8 cellular contexts compared by ENCODE assay signal in the genomic region with DNA sequence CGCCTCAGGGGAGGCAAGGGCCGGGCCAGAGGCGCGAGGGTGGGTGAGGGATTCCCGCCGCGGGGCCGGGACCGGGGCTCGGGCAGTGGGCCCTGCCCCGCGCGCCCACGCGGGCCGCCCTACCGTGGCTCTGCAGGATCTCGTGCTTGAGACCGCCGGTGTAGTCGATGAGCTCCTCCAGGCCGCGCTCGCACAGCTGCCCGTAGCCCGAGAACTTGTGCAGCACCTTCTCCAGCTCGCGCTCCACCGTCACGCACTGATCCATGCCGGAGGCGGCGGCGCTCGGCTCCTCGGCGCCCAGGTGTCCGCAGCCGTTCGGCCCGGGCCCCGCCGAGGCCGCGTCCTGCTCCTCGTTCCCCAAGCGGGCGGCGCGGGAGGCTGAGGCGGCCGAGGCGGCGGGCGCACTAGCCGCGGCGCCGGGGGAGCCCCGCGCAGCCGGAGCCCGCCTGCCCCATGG. TPM values are rescaled to one million over a fixed set of nuclear protein-coding genes. Genes with fewer than 3 reads are reported as not detected.
DNase-seq lines count a peak whose midpoint lies in the region; ATAC-seq and TF ChIP-seq lines count a peak whose summit lies in the region.
"Not testable (repeated sequence)": the region's sequence is repeated elsewhere in the genome, so short reads cannot be mapped to it uniquely, and the experiment has no call there.

No MANE protein-coding gene starts in this region.

- H3K9me3 ChIP-seq in muscle layer of colon (ENCODE audit: low read length) = not testable (repeated sequence)

- H3K27me3 ChIP-seq in muscle layer of colon (ENCODE audit: control insufficient read depth in 1 of 2, insufficient read depth in 2 of 2, low read length in 2 of 2) = not testable (repeated sequence)

- not testable (repeated sequence) for H3K9ac ChIP-seq in muscle layer of colon (ENCODE audit: low read length)

- not testable (repeated sequence) for DNase-seq in CD14-positive monocyte (ENCODE audit: low spot score)
- DNase-seq in fibroblast of villous mesenchyme (ENCODE audit: low read depth) = peak; percentile 54
- peak; percentile 28 for DNase-seq in stimulated activated CD8-positive, alpha-beta memory T cell treated with anti-CD3 and anti-CD28 coated beads, Interleukin-12 subunit alpha, Interleukin-12 subunit beta, amount 100 ng/mL, for 24 hours (ENCODE audit: extremely low read depth)

- H3K4me3 ChIP-seq in fibroblast of villous mesenchyme (ENCODE audit: low read depth, low read length) = peak overlapping the region; percentile 61
- H3K4me3 ChIP-seq in muscle layer of colon (ENCODE audit: low read depth in 1 of 2, low read length in 2 of 2) = peak overlapping the region; percentile 54 to 56

- H3K4me1 ChIP-seq in muscle layer of colon (ENCODE audit: insufficient read depth, low read length) = not testable (repeated sequence)

- not testable (repeated sequence) for H3K27me3 Mint-ChIP-seq in CD14-positive monocyte (ENCODE audit: low read depth in 3 of 3); activated naive CD4-positive, alpha-beta T cell treated with anti-CD3 and anti-CD28 coated beads, Interleukin-2, amount 50 U/mL, for 24 hours

- not testable (repeated sequence) for H3K4me1 Mint-ChIP-seq in CD14-positive monocyte; activated naive CD4-positive, alpha-beta T cell treated with anti-CD3 and anti-CD28 coated beads, Interleukin-2, amount 50 U/mL, for 24 hours

- peak overlapping the region; percentile 80 for H3K4me3 Mint-ChIP-seq in CD14-positive monocyte
- H3K4me3 Mint-ChIP-seq in activated naive CD4-positive, alpha-beta T cell treated with anti-CD3 and anti-CD28 coated beads, Interleukin-2, amount 50 U/mL, for 24 hours = peak overlapping the region; percentile 95

- H3K36me3 ChIP-seq in muscle layer of colon (ENCODE audit: insufficient read depth, low read length) = not testable (repeated sequence)

- H3K27ac ChIP-seq in muscle layer of colon (ENCODE audit: low read depth, low read length) = not testable (repeated sequence)

- H3K36me3 Mint-ChIP-seq in CD14-positive monocyte; activated naive CD4-positive, alpha-beta T cell treated with anti-CD3 and anti-CD28 coated beads, Interleukin-2, amount 50 U/mL, for 24 hours: not testable (repeated sequence)

- ATAC-seq in GM19468 (IDR thresholded peaks at IDR 0.05; ENCODE audit: extremely low read depth, unreplicated experiment) = peak; percentile 12
- peak; percentile 42 for ATAC-seq in HG03175 (IDR thresholded peaks at IDR 0.05; ENCODE audit: unreplicated experiment)
- ATAC-seq in SK-N-SH treated with all-trans-retinoic acid at 6 μM for 48 hours = peak; percentile 23

- peak overlapping the region in 6 of 7 donors; percentile 54 to 87 (median 82) for H3K27ac Mint-ChIP-seq in CD14-positive monocyte
- H3K27ac Mint-ChIP-seq in activated naive CD4-positive, alpha-beta T cell treated with anti-CD3 and anti-CD28 coated beads, Interleukin-2, amount 50 U/mL, for 24 hours = not testable (repeated sequence)

- intact Hi-C loops in CD14-positive monocyte (cut with micrococcal nuclease) = not testable (repeated sequence)

- not testable (repeated sequence) for H3K9me3 Mint-ChIP-seq in CD14-positive monocyte; activated naive CD4-positive, alpha-beta T cell treated with anti-CD3 and anti-CD28 coated beads, Interleukin-2, amount 50 U/mL, for 24 hours

- TF ChIP-seq CTCF in CD14-positive monocyte (IDR thresholded peaks at IDR 0.05); fibroblast of villous mesenchyme (IDR thresholded peaks at IDR 0.05; ENCODE audit: insufficient read depth, low read depth, low read length): not testable (repeated sequence)

RNA-seq across cellular contexts. Expression of gene PLGLB1, which starts 54.2 kb away (rescaled TPM):
- polyA plus RNA-seq in CD14-positive monocyte = under 1 TPM in 1 of 2 donors, not detected in 1; 0.42 TPM
- total RNA-seq in fibroblast of villous mesenchyme = 0.32 and 3.0 TPM in 2 replicates
